In genomic region chr2:71613953-71614925, GRCh38 we compare ENCODE assay signal across 11 cellular contexts.
DNase-seq lines count a peak whose midpoint lies in the region; ATAC-seq and TF ChIP-seq lines count a peak whose summit lies in the region.
"Had no signal": no experiment of that assay in that cellular context is flagged by ENCODE, and none has a peak within 500 bp of the region (broad histone marks: within the 10 kb centered on the region; RNA-seq: fewer than 3 reads in every experiment).

No MANE protein-coding gene starts in this region.

- H2AFZ ChIP-seq in trophoblast cell (ENCODE audit: insufficient read depth, low read length, poor library complexity): no peak overlapping the region

- no peak overlapping the region for H3K14ac ChIP-seq in trophoblast cell (ENCODE audit: low read length)

- no peak for TF ChIP-seq CTCF in natural killer cell (IDR thresholded peaks at IDR 0.05)
- TF ChIP-seq CTCF in left ventricle myocardium inferior (IDR thresholded peaks at IDR 0.05; ENCODE audit: borderline replicate concordance): no peak
- TF ChIP-seq CTCF in sigmoid colon (IDR thresholded peaks at IDR 0.05): no peak

- H2BK12ac ChIP-seq in trophoblast cell (ENCODE audit: low read length): no peak overlapping the region

- no peak for TF ChIP-seq POLR2A in sigmoid colon (IDR thresholded peaks at IDR 0.05)

- H2BK120ac ChIP-seq in trophoblast cell (ENCODE audit: insufficient read depth, low read length, poor library complexity): no peak overlapping the region

- no peaks in the 10 kb centered on the region for H3K79me1 ChIP-seq in trophoblast cell (ENCODE audit: low read length)

- H3K4me3 Mint-ChIP-seq in natural killer cell: no peak overlapping the region
- H3K4me3 Mint-ChIP-seq in natural killer cell treated with Interleukin-12 subunit alpha and Interleukin-12 subunit beta and Interleukin-15 and Interleukin-18, amount 100 ng/mL, for 72 hours: no peak overlapping the region
- H3K4me3 Mint-ChIP-seq: T-cell had no signal

- no peak overlapping the region for H3K23ac ChIP-seq in trophoblast cell (ENCODE audit: low read length)

- H3K79me2 ChIP-seq in trophoblast cell (ENCODE audit: control insufficient read depth, insufficient read depth, low read length, poor library complexity): no peaks in the 10 kb centered on the region

- no peak overlapping the region for H3K27ac Mint-ChIP-seq in natural killer cell
- H3K27ac Mint-ChIP-seq in natural killer cell treated with Interleukin-12 subunit alpha and Interleukin-12 subunit beta and Interleukin-15 and Interleukin-18, amount 100 ng/mL, for 72 hours: no peak overlapping the region
- H3K27ac Mint-ChIP-seq: T-cell had no signal

- H3K27me3 Mint-ChIP-seq in natural killer cell (ENCODE audit: low read depth in 2 of 2): no peaks in the 10 kb centered on the region
- H3K27me3 Mint-ChIP-seq in natural killer cell treated with Interleukin-12 subunit alpha and Interleukin-12 subunit beta and Interleukin-15 and Interleukin-18, amount 100 ng/mL, for 72 hours: no peaks in the 10 kb centered on the region

- TF ChIP-seq EP300 in sigmoid colon (IDR thresholded peaks at IDR 0.05): no peak

- H3K36me3 ChIP-seq in left ventricle myocardium inferior (peaks cover 17% of the 10 kb centered on the region), sigmoid colon (peaks cover 0 to 5% (median 0%) of the 10 kb centered on the region in 4 donors), trophoblast cell (ENCODE audit: control insufficient read depth in 1 of 2, insufficient read depth in 2 of 2, low read length in 2 of 2) (peaks cover 3 to 14% of the 10 kb centered on the region in 2 experiments)

- H2AK5ac ChIP-seq in trophoblast cell (ENCODE audit: low read length): no peak overlapping the region

- H3K27me3 ChIP-seq in left ventricle myocardium inferior (ENCODE audit: low read depth) (no peaks in the 10 kb centered on the region), sigmoid colon (no peaks in the 10 kb centered on the region), trophoblast cell (ENCODE audit: insufficient read depth, low read length) (no peaks in the 10 kb centered on the region)
- H3K27me3 ChIP-seq: neutrophil had no signal

- H3K4ac ChIP-seq in trophoblast cell (ENCODE audit: low read depth, low read length): no peak overlapping the region

- H3K36me3 Mint-ChIP-seq in natural killer cell: no peaks in the 10 kb centered on the region
- no peaks in the 10 kb centered on the region for H3K36me3 Mint-ChIP-seq in natural killer cell treated with Interleukin-12 subunit alpha and Interleukin-12 subunit beta and Interleukin-15 and Interleukin-18, amount 100 ng/mL, for 72 hours
- H3K36me3 Mint-ChIP-seq: T-cell had no signal

- H3K4me1 ChIP-seq in left ventricle myocardium inferior (peaks cover 43% of the 10 kb centered on the region), sigmoid colon (peaks cover 0 to 22% (median 21%) of the 10 kb centered on the region in 4 donors), trophoblast cell (ENCODE audit: control insufficient read depth in 1 of 2, insufficient read depth in 2 of 2, low read length in 2 of 2) (peaks cover 0 to 2% of the 10 kb centered on the region in 2 experiments)

- peak; percentile 7 for DNase-seq in natural killer cell
- DNase-seq in natural killer cell treated with Interleukin-12 subunit alpha and Interleukin-12 subunit beta and Interleukin-15 and Interleukin-18, amount 100 ng/mL, for 72 hours (ENCODE audit: low spot score): no peak
- no peak for DNase-seq in left ventricle myocardium inferior
- DNase-seq in sigmoid colon: peak; percentile 48
- DNase-seq in ecto neural progenitor cell (ENCODE audit: low spot score): no peak
- DNase-seq in trophoblast cell: no peak
- DNase-seq: stimulated activated naive CD8-positive, alpha-beta T cell treated with anti-CD3 and anti-CD28 coated beads, Interleukin-15, Interleukin-2, amounts not matched to agents 100 U/mL and 50 U/mL, for 24 hours had no signal

- no peak overlapping the region for H4K8ac ChIP-seq in trophoblast cell (ENCODE audit: low read depth, low read length)

- WGBS in sigmoid colon, 2 donors: 90 to 95% methylated on average over 8 of the region's 8 CpGs
- WGBS in trophoblast cell (ENCODE audit: extremely low coverage, insufficient coverage, insufficient read length): no CpG with 5 or more reads among the region's 8 CpGs

- H3K9me3 ChIP-seq in left ventricle myocardium inferior (replicated peaks) (no peaks in the 10 kb centered on the region), sigmoid colon (no peaks in the 10 kb centered on the region), trophoblast cell (ENCODE audit: insufficient read depth, low read depth, low read length) (peaks cover 5% of the 10 kb centered on the region)
- H3K9me3 ChIP-seq: neutrophil had no signal

- H3K18ac ChIP-seq in trophoblast cell (ENCODE audit: low read length): no peak overlapping the region

- no peak overlapping the region for H4K12ac ChIP-seq in trophoblast cell (ENCODE audit: low read depth, low read length)

- H3K4me1 Mint-ChIP-seq in natural killer cell: no peaks in the 10 kb centered on the region
- H3K4me1 Mint-ChIP-seq in natural killer cell treated with Interleukin-12 subunit alpha and Interleukin-12 subunit beta and Interleukin-15 and Interleukin-18, amount 100 ng/mL, for 72 hours (ENCODE audit: low read depth in 2 of 2): peaks cover 0 to 5% of the 10 kb centered on the region in 2 donors
- H3K4me1 Mint-ChIP-seq: T-cell had no signal

- no peaks in the 10 kb centered on the region for H3K9me3 Mint-ChIP-seq in natural killer cell
- no peaks in the 10 kb centered on the region for H3K9me3 Mint-ChIP-seq in natural killer cell treated with Interleukin-12 subunit alpha and Interleukin-12 subunit beta and Interleukin-15 and Interleukin-18, amount 100 ng/mL, for 72 hours
- H3K9me3 Mint-ChIP-seq: T-cell had no signal

- ATAC-seq in natural killer cell: no peak
- no peak for ATAC-seq in natural killer cell treated with Interleukin-12 subunit alpha and Interleukin-12 subunit beta and Interleukin-15 and Interleukin-18, amount 100 ng/mL, for 72 hours
- ATAC-seq in SK-N-SH treated with all-trans-retinoic acid at 6 μM for 48 hours: no peak
- ATAC-seq in GM18511 (IDR thresholded peaks at IDR 0.05; ENCODE audit: unreplicated experiment): no peak
- ATAC-seq: stimulated activated naive CD8-positive, alpha-beta T cell treated with anti-CD3 and anti-CD28 coated beads, Interleukin-15, Interleukin-2, amounts not matched to agents 100 U/mL and 50 U/mL, for 24 hours; T-cell had no signal

- no peak overlapping the region for H2BK5ac ChIP-seq in trophoblast cell (ENCODE audit: low read depth, low read length, poor library complexity)

- H3K4me2 ChIP-seq in trophoblast cell (ENCODE audit: low read length): no peak overlapping the region

- H4K91ac ChIP-seq in trophoblast cell (ENCODE audit: low read depth, low read length): no peak overlapping the region

- H3K4me3 ChIP-seq in left ventricle myocardium inferior: no peak overlapping the region
- H3K4me3 ChIP-seq in sigmoid colon: no peak overlapping the region
- H3K4me3 ChIP-seq in trophoblast cell (ENCODE audit: low read depth, low read length): no peak overlapping the region

- intact Hi-C loops in natural killer cell (cut with micrococcal nuclease): no loop called here
- intact Hi-C loops in left ventricle myocardium inferior (cut with micrococcal nuclease): no loop called here
- intact Hi-C loops in sigmoid colon (cut with DNase I): loop anchor here (5.0 to 10.0 kb wide), 3 partner anchors 161 to 383 kb away; no protein-coding TSS in a partner anchor

- H3K9ac ChIP-seq in trophoblast cell (ENCODE audit: low read length): no peak overlapping the region

- H3K27ac ChIP-seq in left ventricle myocardium inferior (replicated peaks) (peak overlapping the region; percentile 95), sigmoid colon (peak overlapping the region; percentile 54 to 66 (median 62)), trophoblast cell (ENCODE audit: low read depth, low read length) (no peak overlapping the region)

TF ChIP-seq in SK-N-SH treated with all-trans-retinoic acid at 6 μM for 48 hours, 23 proteins besides CTCF, POLR2A, EP300 and RAD21 (continues in another document):
- no peak for TF ChIP-seq PPARA (CRISPR knock-in tag; IDR thresholded peaks at IDR 0.05; ENCODE audit: borderline replicate concordance)
- no peak for TF ChIP-seq BACH2 (CRISPR knock-in tag; IDR thresholded peaks at IDR 0.05; ENCODE audit: borderline replicate concordance)
- TF ChIP-seq ARNTL (CRISPR knock-in tag; IDR thresholded peaks at IDR 0.05; ENCODE audit: borderline replicate concordance, low read depth): no peak
- no peak for TF ChIP-seq ISL1 (CRISPR knock-in tag; IDR thresholded peaks at IDR 0.05)
- no peak for TF ChIP-seq ZFP30 (CRISPR knock-in tag; IDR thresholded peaks at IDR 0.05)
- no peak for TF ChIP-seq GLIS3 (CRISPR knock-in tag; IDR thresholded peaks at IDR 0.05)
- no peak for TF ChIP-seq PATZ1 (CRISPR knock-in tag; IDR thresholded peaks at IDR 0.05; ENCODE audit: borderline replicate concordance)
- no peak for TF ChIP-seq ZC3H10 (CRISPR knock-in tag; IDR thresholded peaks at IDR 0.05)
- no peak for TF ChIP-seq TOX (CRISPR knock-in tag; IDR thresholded peaks at IDR 0.05; ENCODE audit: borderline replicate concordance)
- no peak for TF ChIP-seq ZNF565 (CRISPR knock-in tag; conservative IDR thresholded peaks at IDR 0.05; ENCODE audit: low read depth)
- no peak for TF ChIP-seq CSDC2 (CRISPR knock-in tag; IDR thresholded peaks at IDR 0.05)
- TF ChIP-seq ESRRG (CRISPR knock-in tag; IDR thresholded peaks at IDR 0.05): no peak

Comparison
In these comparisons a context has a peak if more than half of its experiments do, and no peak if none do; other contexts are left out.
1. DNase-seq: peak in natural killer cell (single experiment) and sigmoid colon (single experiment); none in natural killer cell treated with Interleukin-12 subunit alpha and Interleukin-12 subunit beta and Interleukin-15 and Interleukin-18, amount 100 ng/mL, for 72 hours (single experiment), left ventricle myocardium inferior (single experiment), ecto neural progenitor cell (single experiment) and trophoblast cell (0 of 2).